ENCODE assay signal across 7 cellular contexts in the genomic region with DNA sequence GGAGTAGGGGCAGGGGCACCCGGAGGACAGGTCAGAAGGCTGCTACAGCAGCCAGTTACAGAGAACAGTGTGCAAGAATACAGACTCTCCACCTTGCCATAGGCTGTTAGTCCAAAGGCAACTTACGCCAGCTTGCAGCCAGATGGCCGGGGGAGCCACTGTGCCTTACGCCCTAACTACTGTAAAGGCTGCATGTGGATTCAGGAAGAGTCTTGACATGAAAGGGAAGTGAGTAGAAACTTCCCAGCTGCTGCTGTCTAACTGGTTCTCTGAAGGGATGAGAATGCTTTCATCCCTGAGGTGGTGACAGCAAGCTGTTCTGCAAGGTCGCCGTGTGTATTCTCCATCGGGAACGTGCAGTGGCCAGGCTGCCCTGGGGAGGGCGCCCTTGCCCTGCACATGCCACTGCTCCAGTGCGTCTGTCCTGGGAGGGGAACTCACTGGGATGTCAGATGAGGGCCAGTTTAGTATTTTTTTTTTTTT. TPM values are rescaled to one million over a fixed set of nuclear protein-coding genes. Genes with fewer than 3 reads are reported as not detected.
DNase-seq lines count a peak whose midpoint lies in the region; ATAC-seq and TF ChIP-seq lines count a peak whose summit lies in the region.

No MANE protein-coding gene starts in this region.

- intact Hi-C loops in thyroid gland (cut with DNase I) = loop anchor here (10.0 kb wide), 2 partner anchors 70 to 90 kb away; no protein-coding TSS in a partner anchor

- H3K4me1 ChIP-seq in thyroid gland = peaks cover 30 to 48% of the 10 kb centered on the region in 2 donors

- H3K27me3 Mint-ChIP-seq in brain = no peaks in the 10 kb centered on the region

- H3K4me1 Mint-ChIP-seq in brain = peaks cover 67% of the 10 kb centered on the region

- TF ChIP-seq CTCF in GM12864 (IDR thresholded peaks at IDR 0.05; ENCODE audit: low read depth, low read length, missing control alignments) (peak; percentile 75), NB4 (IDR thresholded peaks at IDR 0.05; ENCODE audit: low read depth, low read length) (peak; percentile 69), brain (conservative IDR thresholded peaks at IDR 0.05) (peak; percentile 62 to 89), thyroid gland (IDR thresholded peaks at IDR 0.05) (peak; percentile 32 to 96 (median 84))

- H3K4me3 ChIP-seq in GM12864 (ENCODE audit: low read depth, low read length) = no peak overlapping the region
- no peak overlapping the region for H3K4me3 ChIP-seq in NB4 (ENCODE audit: low read depth, low read length)
- no peak overlapping the region for H3K4me3 ChIP-seq in thyroid gland (replicated peaks in 1 of 3)

- H3K36me3 Mint-ChIP-seq in brain = peaks cover 20% of the 10 kb centered on the region

- peak overlapping the region in 4 of 5 experiments; percentile 41 to 92 (median 74) for H3K27ac Mint-ChIP-seq in brain

- peaks cover 0 to 3% (median 0%) of the 10 kb centered on the region in 5 experiments for H3K9me3 Mint-ChIP-seq in brain

- no peak overlapping the region for H3K4me3 Mint-ChIP-seq in brain

- H3K27me3 ChIP-seq in thyroid gland = no peaks in the 10 kb centered on the region

- TF ChIP-seq POLR2A in NB4 (IDR thresholded peaks at IDR 0.05; ENCODE audit: extremely low read depth, insufficient read length) (no peak), thyroid gland (IDR thresholded peaks at IDR 0.05) (no peak)

- no peaks in the 10 kb centered on the region for H3K36me3 ChIP-seq in thyroid gland

- no peaks in the 10 kb centered on the region for H3K9me3 ChIP-seq in thyroid gland

- ATAC-seq in HG03175 (IDR thresholded peaks at IDR 0.05; ENCODE audit: unreplicated experiment) = no peak

- peak overlapping the region; percentile 31 to 67 (median 43) for H3K27ac ChIP-seq in thyroid gland

- DNase-seq in GM12864 (ENCODE audit: low read depth) (no peak), NB4 (ENCODE audit: low read depth) (peak; percentile 63), left kidney (ENCODE audit: low read depth, low spot score) (peak; percentile 91), thyroid gland (peak; percentile 78), T-helper 9 cell (no peak)

- 56 to 65% methylated on average over 10 of the region's 10 CpGs for WGBS in thyroid gland, 2 donors

RNA-seq across cellular contexts. Expression of a gene that starts 46.1 kb away (rescaled TPM):
- polyA plus RNA-seq in brain (ENCODE audit: insufficient read depth, low read depth, low replicate concordance) = 49.9 TPM
- total RNA-seq in thyroid gland = 10 to 100 TPM; 26.7 to 32.2 (median 29.5) TPM

RNA-seq across cellular contexts. Expression of a gene that starts 46.7 kb away (rescaled TPM):
- 27.6 TPM for polyA plus RNA-seq in brain (ENCODE audit: insufficient read depth, low read depth, low replicate concordance)
- 10 to 100 TPM; 27.4 to 47.1 (median 34.2) TPM for total RNA-seq in thyroid gland

Comparison
In these comparisons a context has a peak if more than half of its experiments do, and no peak if none do; other contexts are left out.
1. DNase-seq: peak in NB4 (single experiment), left kidney (single experiment) and thyroid gland (2 of 2); none in GM12864 (single experiment) and T-helper 9 cell (single experiment).
2. Peak in every context shown above with its lines, with median percentiles within 50 percentile points of each other: CTCF ChIP-seq.